10 cellular contexts compared by ENCODE assay signal in genomic region chr19:7873304-7874079, GRCh38. TPM values are rescaled to one million over a fixed set of nuclear protein-coding genes. Genes with fewer than 3 reads are reported as not detected.
DNase-seq lines count a peak whose midpoint lies in the region; ATAC-seq and TF ChIP-seq lines count a peak whose summit lies in the region.
"Had no signal": no experiment of that assay in that cellular context is flagged by ENCODE, and none has a peak within 500 bp of the region (broad histone marks: within the 10 kb centered on the region; RNA-seq: fewer than 3 reads in every experiment).

No MANE protein-coding gene starts in this region.

- H3K9ac ChIP-seq in PC-3 (ENCODE audit: low read length) = peak overlapping the region; percentile 28; the same call in 1 of the 2 replicates

- peak overlapping the region; percentile 89 for H3K4me2 ChIP-seq in PC-3 (ENCODE audit: low read length)

- no peak overlapping the region for H3K27ac ChIP-seq in PC-3 (ENCODE audit: low read length)
- H3K27ac ChIP-seq: neutrophil had no signal

- CTCF ChIA-PET in PC-3 (lab: Charles Lee) = no interaction called here

- no peaks in the 10 kb centered on the region for H3K9me2 ChIP-seq in PC-3 (replicated peaks; ENCODE audit: low read length)

- H3K9me3 Mint-ChIP-seq in glutamatergic neuron (ENCODE audit: unreplicated experiment) = peaks cover 5% of the 10 kb centered on the region
- H3K9me3 Mint-ChIP-seq in progenitor cell of endocrine pancreas (ENCODE audit: low read depth) = peaks cover 2% of the 10 kb centered on the region

- intact Hi-C loops in PC-3 (cut with micrococcal nuclease) = no loop called here

- ATAC-seq in PC-3 (no peak), HG02981 (IDR thresholded peaks at IDR 0.05; ENCODE audit: unreplicated experiment) (no peak), HG03039 (IDR thresholded peaks at IDR 0.05; ENCODE audit: unreplicated experiment) (no peak)

- H3K27me3 ChIP-seq in PC-3 (ENCODE audit: low read length) = no peaks in the 10 kb centered on the region

- H2AFZ ChIP-seq in PC-3 (ENCODE audit: low read length) = peak overlapping the region; percentile 81

- peak overlapping the region; percentile 69 for H3K4me3 ChIP-seq in PC-3 (ENCODE audit: low read length)

- H4K20me1 ChIP-seq in PC-3 (ENCODE audit: low read length) = no peaks in the 10 kb centered on the region

- H3K79me2 ChIP-seq in PC-3 (ENCODE audit: low read length) = no peaks in the 10 kb centered on the region

- DNase-seq in NCI-H2227 (lab: John Stamatoyannopoulos, UW; ENCODE audit: unreplicated experiment) (peak; percentile 47), NCI-H2227 treated with DMSO at 0.1 percent for 48 hours (lab: John Stamatoyannopoulos, UW) (no peak), PC-3 (no peak), glutamatergic neuron (peak; percentile 68), progenitor cell of endocrine pancreas (ENCODE audit: low spot score, unreplicated experiment) (no peak), AG20443 (ENCODE audit: low spot score) (no peak)
- DNase-seq: activated gamma-delta T cell treated with Interleukin-2 at 50 U/mL for 16 hours had no signal

- H3K4me1 Mint-ChIP-seq in glutamatergic neuron (ENCODE audit: low read depth, unreplicated experiment) (peaks cover 4% of the 10 kb centered on the region), progenitor cell of endocrine pancreas (ENCODE audit: low read depth) (peaks cover 8% of the 10 kb centered on the region)

- H3K9me3 ChIP-seq in PC-3 (ENCODE audit: low read length) = no peaks in the 10 kb centered on the region
- H3K9me3 ChIP-seq: neutrophil had no signal

- TF ChIP-seq CTCF in PC-3 (conservative IDR thresholded peaks at IDR 0.05; ENCODE audit: low read depth, low read length) (no peak), glutamatergic neuron (IDR thresholded peaks at IDR 0.05; ENCODE audit: partially characterized antibody, unreplicated experiment) (no peak), progenitor cell of endocrine pancreas (IDR thresholded peaks at IDR 0.05; ENCODE audit: unreplicated experiment) (no peak)

- H3K4me3 Mint-ChIP-seq in glutamatergic neuron (ENCODE audit: unreplicated experiment) (peak overlapping the region; percentile 91), progenitor cell of endocrine pancreas (ENCODE audit: low read depth) (peak overlapping the region; percentile 90)

- H3F3A ChIP-seq in PC-3 (ENCODE audit: low read length, unreplicated experiment) = peaks cover 10% of the 10 kb centered on the region

- POLR2A ChIA-PET in PC-3 (lab: Charles Lee; ENCODE audit: unreplicated experiment) = no interaction called here

- H3K27me3 Mint-ChIP-seq in glutamatergic neuron (ENCODE audit: unreplicated experiment) = peaks cover 18% of the 10 kb centered on the region
- H3K27me3 Mint-ChIP-seq in progenitor cell of endocrine pancreas = no peaks in the 10 kb centered on the region

- H3K36me3 Mint-ChIP-seq in glutamatergic neuron (ENCODE audit: unreplicated experiment) (no peaks in the 10 kb centered on the region), progenitor cell of endocrine pancreas (ENCODE audit: insufficient read depth) (peaks cover 10% of the 10 kb centered on the region)

- H3K27ac Mint-ChIP-seq in glutamatergic neuron (ENCODE audit: unreplicated experiment) = peak overlapping the region; percentile 92
- H3K27ac Mint-ChIP-seq in progenitor cell of endocrine pancreas = peak overlapping the region; percentile 96

- BruUV-seq in PC-3 (replicated peaks; lab: Mats Ljungman, UMichigan) = no TSS peak

- H3K36me3 ChIP-seq in PC-3 (ENCODE audit: low read depth, low read length) = no peaks in the 10 kb centered on the region
- H3K36me3 ChIP-seq: neutrophil had no signal

- H3K4me1 ChIP-seq in PC-3 (ENCODE audit: insufficient read depth, low read length) = peaks cover 21% of the 10 kb centered on the region

RNA-seq across cellular contexts. Expression of gene PRR36, which starts 0.7 kb away (rescaled TPM):
- total RNA-seq in PC-3 (2014; rRNA removed) = 2.4 and 2.5 TPM in 2 replicates
- 37.4 TPM for total RNA-seq in glutamatergic neuron (ENCODE audit: unreplicated experiment)
- 37.4 and 40.4 TPM in 2 replicates for total RNA-seq in progenitor cell of endocrine pancreas

RNA-seq across cellular contexts. Expression of gene LRRC8E, which starts 14.8 kb away (rescaled TPM):
- total RNA-seq in PC-3 (2014; rRNA removed) (30.8 and 35.3 TPM in 2 replicates), glutamatergic neuron (ENCODE audit: unreplicated experiment) (not detected), progenitor cell of endocrine pancreas (3.6 and 3.9 TPM in 2 replicates)

RNA-seq across cellular contexts. Expression of gene MAP2K7, which starts 30.2 kb away (rescaled TPM):
- total RNA-seq in PC-3 (2014; rRNA removed) = 39.3 and 40.5 TPM in 2 replicates
- total RNA-seq in glutamatergic neuron (ENCODE audit: unreplicated experiment) = 44.2 TPM
- 50.7 and 53.5 TPM in 2 replicates for total RNA-seq in progenitor cell of endocrine pancreas

RNA-seq across cellular contexts. Expression of gene TGFBR3L, which starts 41.1 kb away (rescaled TPM):
- 10.5 and 15.5 TPM in 2 replicates for total RNA-seq in PC-3 (2014; rRNA removed)
- total RNA-seq in glutamatergic neuron (ENCODE audit: unreplicated experiment) = 0.69 TPM
- total RNA-seq in progenitor cell of endocrine pancreas = 0.67 and 1.1 TPM in 2 replicates

RNA-seq across cellular contexts. Expression of gene EVI5L, which starts 43.5 kb away (rescaled TPM):
- total RNA-seq in PC-3 (2014; rRNA removed) = 29.5 and 42.4 TPM in 2 replicates
- total RNA-seq in glutamatergic neuron (ENCODE audit: unreplicated experiment) = 36.4 TPM
- total RNA-seq in progenitor cell of endocrine pancreas = 15.2 and 16.2 TPM in 2 replicates

Comparison
In these comparisons a context has a peak if more than half of its experiments do, and no peak if none do; other contexts are left out.
1. DNase-seq: peak in NCI-H2227 (single experiment) and glutamatergic neuron (single experiment); none in NCI-H2227 treated with DMSO at 0.1 percent for 48 hours (single experiment), PC-3 (single experiment), progenitor cell of endocrine pancreas (single experiment) and AG20443 (single experiment).
2. RNA of gene PRR36, which starts 0.7 kb away (total RNA-seq): 37.4 TPM in glutamatergic neuron (single experiment) and 37.4 to 40.4 TPM in progenitor cell of endocrine pancreas; 2.4 to 2.5 TPM in PC-3; every median in the first group is over 10 times any median in the second.